Comparison of ENCODE assay signal across 1 cellular context in genomic region chr3:148999806-149000205, GRCh38.
TF ChIP-seq lines count a peak whose summit lies in the region.

No MANE protein-coding gene starts in this region.

TF ChIP-seq in GM12878, 131 proteins besides CTCF, POLR2A, EP300 and RAD21 (continued from another document):
- no peak for TF ChIP-seq CHD2 (IDR thresholded peaks at IDR 0.05; ENCODE audit: borderline replicate concordance, low read depth, low read length)
